15 cellular contexts compared by ENCODE assay signal in the genomic region with DNA sequence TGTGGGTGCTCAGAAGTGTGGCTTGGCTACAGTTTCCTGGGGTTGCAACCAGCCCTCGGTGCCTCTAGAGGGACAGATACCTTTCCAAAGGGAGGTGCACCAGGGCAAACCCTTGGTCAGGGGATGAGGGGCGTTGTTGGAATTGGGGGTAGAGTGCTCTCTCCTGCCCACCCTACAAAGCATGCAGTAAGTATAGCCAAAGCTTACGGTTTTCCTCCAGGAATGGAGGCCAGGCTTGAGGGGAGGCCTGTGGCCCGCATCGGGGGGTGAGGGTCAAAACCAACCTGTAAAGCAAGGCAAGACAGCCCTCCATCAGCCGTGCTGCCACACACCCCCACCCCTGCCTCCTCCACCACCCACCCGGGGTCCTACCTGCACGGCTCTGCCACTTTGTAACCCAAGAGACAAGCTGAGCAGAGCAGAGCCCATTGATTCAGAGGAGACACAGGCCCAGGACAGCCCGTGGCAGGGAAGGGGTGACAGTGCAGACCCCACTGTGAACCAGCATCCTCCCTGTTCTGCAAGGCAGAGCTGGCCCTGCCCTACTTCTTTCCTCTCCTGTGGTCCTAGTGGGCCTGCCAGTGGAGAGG.
"Had no signal": no experiment of that assay in that cellular context is flagged by ENCODE, and none has a peak within 500 bp of the region (broad histone marks: within the 10 kb centered on the region; RNA-seq: fewer than 3 reads in every experiment).

No MANE protein-coding gene starts in this region.

- ATAC-seq: activated CD4-positive, CD25-positive, alpha-beta regulatory T cell treated with anti-CD3 and anti-CD28 coated beads, Interleukin-2, amount 50 U/mL, for 24 hours; effector memory CD8-positive, alpha-beta T cell; gastroesophageal sphincter; left ventricle myocardium superior; upper lobe of right lung had no signal

- DNase-seq: activated CD4-positive, alpha-beta T cell treated with anti-CD3 and anti-CD28 coated beads, Interleukin-2, amount 50 U/mL, for 48 hours; activated naive CD4-positive, alpha-beta T cell treated with Interleukin-2 at 50 U/mL for 16 hours; cortex of kidney; effector memory CD8-positive, alpha-beta T cell; left ventricle myocardium superior; stimulated activated CD4-positive, alpha-beta T cell treated with anti-CD3 and anti-CD28 coated beads, Interleukin-1b, Interleukin-23, amount 100 ng/mL, for 48 hours; stimulated activated naive CD4-positive, alpha-beta T cell; upper lobe of right lung had no signal

- H3K9me3 Mint-ChIP-seq: effector memory CD8-positive, alpha-beta T cell; neural crest cell; T-helper 1 cell treated with Interleukin-12 subunit alpha and Interleukin-12 subunit beta and Interleukin-4 antibody, amounts not matched to agents 30 μg/mL and 1 μg/mL, for 36 hours had no signal

- H3K27me3 Mint-ChIP-seq: effector memory CD8-positive, alpha-beta T cell had no signal

- H3K27me3 ChIP-seq: cardiac muscle cell, gastroesophageal sphincter, right atrium auricular region, upper lobe of right lung had no signal

- H3K4me1 ChIP-seq: upper lobe of right lung had no signal

- H3K4me3 ChIP-seq: cardiac muscle cell, gastroesophageal sphincter, right atrium auricular region, SK-N-MC, upper lobe of right lung had no signal

- H3K27ac Mint-ChIP-seq: T-helper 1 cell treated with Interleukin-12 subunit alpha and Interleukin-12 subunit beta and Interleukin-4 antibody, amounts not matched to agents 30 μg/mL and 1 μg/mL, for 36 hours had no signal

- H3K9me3 ChIP-seq: gastroesophageal sphincter, right atrium auricular region, upper lobe of right lung had no signal

- H3K4me3 Mint-ChIP-seq: effector memory CD8-positive, alpha-beta T cell; neural crest cell; T-helper 1 cell treated with Interleukin-12 subunit alpha and Interleukin-12 subunit beta and Interleukin-4 antibody, amounts not matched to agents 30 μg/mL and 1 μg/mL, for 36 hours had no signal

- H3K27ac ChIP-seq: cardiac muscle cell, gastroesophageal sphincter, right atrium auricular region, SK-N-MC, upper lobe of right lung had no signal
